Comparison of ENCODE assay signal across 29 cellular contexts in the genomic region with DNA sequence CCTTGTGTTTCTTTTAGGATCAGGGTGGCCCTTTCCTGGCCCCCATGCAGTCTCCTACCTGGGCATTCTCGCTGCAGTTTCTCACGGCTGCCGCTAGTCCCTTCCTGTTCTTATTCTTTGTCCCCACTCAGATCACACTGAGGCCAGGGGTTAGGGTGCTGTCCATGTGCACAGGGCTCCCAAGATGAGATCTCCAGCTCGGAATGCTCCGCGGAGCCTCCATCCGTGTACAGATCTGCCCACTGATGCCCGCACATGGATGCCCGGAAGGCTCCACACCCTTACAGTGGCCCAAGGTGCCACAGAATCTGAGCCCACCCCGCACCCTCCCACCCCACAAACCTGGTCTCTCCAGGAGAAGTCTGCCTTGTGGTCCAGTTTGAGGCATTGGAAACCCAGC.
"Had no signal": no experiment of that assay in that cellular context is flagged by ENCODE, and none has a peak within 500 bp of the region (broad histone marks: within the 10 kb centered on the region; RNA-seq: fewer than 3 reads in every experiment).

No MANE protein-coding gene starts in this region.

- H3K27ac Mint-ChIP-seq: immature natural killer cell; naive thymus-derived CD8-positive, alpha-beta T cell; nephron progenitor cell; stimulated activated memory B cell treated with anti-CD40 and anti-IgM and Interleukin-4, amounts not matched to agents 10 μg/mL and 1 μg/mL and 100 μg/mL, for 72 hours had no signal

- H3K4me1 ChIP-seq: pancreas, prostate gland, right lobe of liver, tibial nerve, upper lobe of left lung had no signal

- H3K36me3 Mint-ChIP-seq: naive thymus-derived CD8-positive, alpha-beta T cell; stimulated activated memory B cell treated with anti-CD40 and anti-IgM and Interleukin-4, amounts not matched to agents 10 μg/mL and 1 μg/mL and 100 μg/mL, for 72 hours had no signal

- H3K27me3 ChIP-seq: cardiac muscle cell, pancreas, right lobe of liver, tibial nerve, upper lobe of left lung had no signal

- H3K9me3 ChIP-seq: pancreas, prostate gland, right lobe of liver, thoracic aorta, tibial nerve, upper lobe of left lung had no signal

- ATAC-seq: left colon; left ventricle myocardium superior; naive thymus-derived CD8-positive, alpha-beta T cell; pancreas; right lobe of liver; stimulated activated memory B cell treated with anti-CD40 and anti-IgM and Interleukin-4, amounts not matched to agents 10 μg/mL and 1 μg/mL and 100 μg/mL, for 72 hours; stimulated activated naive CD8-positive, alpha-beta T cell treated with anti-CD3 and anti-CD28 coated beads, Interleukin-15, Interleukin-2, amounts not matched to agents 100 U/mL and 50 U/mL, for 24 hours had no signal

- H3K36me3 ChIP-seq: cardiac muscle cell, pancreas, prostate gland, right lobe of liver, thoracic aorta, tibial nerve, upper lobe of left lung had no signal

- H3K4me3 ChIP-seq: cardiac muscle cell, coronary artery, lung, pancreas, prostate gland, right lobe of liver, thoracic aorta, tibial nerve, upper lobe of left lung had no signal

- H3K27ac ChIP-seq: cardiac muscle cell, coronary artery, pancreas, prostate gland, right lobe of liver, thoracic aorta, tibial nerve, upper lobe of left lung had no signal

- H3K9me3 Mint-ChIP-seq: central memory CD8-positive, alpha-beta T cell; immature natural killer cell; naive thymus-derived CD8-positive, alpha-beta T cell; stimulated activated memory B cell treated with anti-CD40 and anti-IgM and Interleukin-4, amounts not matched to agents 10 μg/mL and 1 μg/mL and 100 μg/mL, for 72 hours had no signal

- DNase-seq: dermis blood vessel endothelial cell; effector memory CD4-positive, alpha-beta T cell; erythroblast; hypothalamus; immature natural killer cell; islet precursor cell; kidney glomerular epithelial cell; left colon; left ventricle myocardium superior; mesenchymal stem cell; midbrain; naive thymus-derived CD8-positive, alpha-beta T cell; nephron progenitor cell; occipital lobe; pancreas; right lobe of liver; stimulated activated CD4-positive, alpha-beta T cell treated with anti-CD3 and anti-CD28 coated beads, Interleukin-2, amount 100 ng/mL, for 24 hours; stimulated activated CD4-positive, alpha-beta T cell treated with anti-CD3 and anti-CD28 coated beads, Interleukin-4, amount 100 ng/mL, for 24 hours; stimulated activated naive CD8-positive, alpha-beta T cell treated with anti-CD3 and anti-CD28 coated beads, Interleukin-15, Interleukin-2, amounts not matched to agents 100 U/mL and 50 U/mL, for 24 hours; substantia nigra; upper lobe of left lung had no signal
